In the genomic region with DNA sequence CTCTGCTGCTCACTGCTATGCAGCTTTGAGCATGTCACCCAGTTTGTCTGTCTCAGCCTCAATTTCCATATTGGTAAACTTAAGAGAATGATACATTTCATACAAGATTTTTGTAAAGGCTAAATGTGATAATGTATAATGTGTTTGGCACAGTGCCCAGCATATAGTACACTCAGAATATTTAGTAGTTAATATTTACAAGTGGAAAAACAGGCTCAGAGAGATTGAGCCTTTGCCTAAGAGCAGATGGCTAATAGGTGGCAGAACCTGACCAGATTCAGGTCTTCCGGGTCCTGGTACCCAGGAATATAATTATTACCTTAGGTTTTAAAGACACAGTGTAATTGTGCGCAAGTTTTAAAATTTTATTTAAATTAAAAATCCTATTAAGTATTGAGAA, we compare ENCODE assay signal across 15 cellular contexts. TPM values are rescaled to one million over a fixed set of nuclear protein-coding genes. Genes with fewer than 3 reads are reported as not detected.
DNase-seq lines count a peak whose midpoint lies in the region; ATAC-seq and TF ChIP-seq lines count a peak whose summit lies in the region.
"Had no signal": no experiment of that assay in that cellular context is flagged by ENCODE, and none has a peak within 500 bp of the region (broad histone marks: within the 10 kb centered on the region; RNA-seq: fewer than 3 reads in every experiment).

No MANE protein-coding gene starts in this region.

- H3K36me3 Mint-ChIP-seq in Calu3 (ENCODE audit: insufficient read depth, unreplicated experiment) (no peaks in the 10 kb centered on the region), T-helper 17 cell (ENCODE audit: low read depth) (peaks cover 3% of the 10 kb centered on the region)

- ATAC-seq in T-helper 17 cell = no peak

- peaks cover 8% of the 10 kb centered on the region for H3K4me1 Mint-ChIP-seq in Calu3 (ENCODE audit: low read depth, unreplicated experiment)
- H3K4me1 Mint-ChIP-seq in T-helper 17 cell = peaks cover 4% of the 10 kb centered on the region

- H3K27me3 Mint-ChIP-seq in Calu3 (ENCODE audit: unreplicated experiment) (no peaks in the 10 kb centered on the region), T-helper 17 cell (no peaks in the 10 kb centered on the region)
- H3K27me3 Mint-ChIP-seq: CD4-positive, alpha-beta T cell had no signal

- H3K27ac Mint-ChIP-seq in Calu3 (ENCODE audit: unreplicated experiment) (no peak overlapping the region), T-helper 17 cell (no peak overlapping the region)
- H3K27ac Mint-ChIP-seq: CD4-positive, alpha-beta T cell; T-helper 1 cell treated with Interleukin-12 subunit alpha and Interleukin-12 subunit beta and Interleukin-4 antibody, amounts not matched to agents 30 μg/mL and 1 μg/mL, for 36 hours had no signal

- H3K9me3 ChIP-seq in tibial nerve (no peaks in the 10 kb centered on the region), T-helper 17 cell (ENCODE audit: control insufficient read depth, low read length, poor library complexity, severe bottlenecking) (no peaks in the 10 kb centered on the region)
- H3K9me3 ChIP-seq: BE2C had no signal

- H3K4me3 Mint-ChIP-seq in Calu3 (ENCODE audit: low read depth, unreplicated experiment) (no peak overlapping the region), T-helper 17 cell (no peak overlapping the region)
- H3K4me3 Mint-ChIP-seq: CD4-positive, alpha-beta T cell; T-helper 1 cell treated with Interleukin-12 subunit alpha and Interleukin-12 subunit beta and Interleukin-4 antibody, amounts not matched to agents 30 μg/mL and 1 μg/mL, for 36 hours had no signal

- TF ChIP-seq CTCF in Calu3 (IDR thresholded peaks at IDR 0.05; ENCODE audit: unreplicated experiment) = no peak
- TF ChIP-seq CTCF in tibial nerve (IDR thresholded peaks at IDR 0.05) = no peak

- BruUV-seq in Calu3 (replicated peaks; lab: Mats Ljungman, UMichigan) = no TSS peak

- no peak overlapping the region for H3K4me3 ChIP-seq in tibial nerve

- no peaks in the 10 kb centered on the region for H3K9me3 Mint-ChIP-seq in Calu3 (ENCODE audit: low read depth, unreplicated experiment)
- H3K9me3 Mint-ChIP-seq: CD4-positive, alpha-beta T cell; T-helper 1 cell treated with Interleukin-12 subunit alpha and Interleukin-12 subunit beta and Interleukin-4 antibody, amounts not matched to agents 30 μg/mL and 1 μg/mL, for 36 hours had no signal

- TF ChIP-seq POLR2A in tibial nerve (IDR thresholded peaks at IDR 0.05) = no peak

- DNase-seq in Calu3 = peak; percentile 30
- DNase-seq in DMS79 treated with DMSO at 0.1 percent for 48 hours (lab: John Stamatoyannopoulos, UW) = peak; percentile 53
- peak; percentile 70 for DNase-seq in NCI-H69 (lab: John Stamatoyannopoulos, UW)
- DNase-seq in left kidney (ENCODE audit: low read depth, low spot score) = peak; percentile 19
- no peak for DNase-seq in Kasumi-1 (lab: John Stamatoyannopoulos, UW)
- no peak for DNase-seq in tibial nerve (ENCODE audit: low spot score in 2 of 2)
- DNase-seq in T-helper 17 cell = no peak
- DNase-seq: BE2C; CD4-positive, alpha-beta T cell; EL; H7; Karpas-422; NCI-H1930; OCI-M1 had no signal

- H3K27ac ChIP-seq in tibial nerve = no peak overlapping the region

- intact Hi-C loops in Calu3 (cut with micrococcal nuclease; ENCODE audit: unreplicated experiment) = loop anchor here (5.0 kb wide), 1 partner anchor 272 kb away; no protein-coding TSS in a partner anchor

- CTCF ChIA-PET in Calu3 (lab: Charles Lee) = interaction anchor here (0.6 kb wide), 1 partner anchor 68 kb away, joined by 3 read pairs; no protein-coding TSS in a partner anchor

- H3K27me3 ChIP-seq in tibial nerve = no peaks in the 10 kb centered on the region
- H3K27me3 ChIP-seq: BE2C had no signal

- peaks cover 0 to 20% (median 0%) of the 10 kb centered on the region in 3 donors for H3K36me3 ChIP-seq in tibial nerve
- H3K36me3 ChIP-seq: BE2C had no signal

- no peaks in the 10 kb centered on the region for H3K4me1 ChIP-seq in tibial nerve
- H3K4me1 ChIP-seq: BE2C had no signal

- TF ChIP-seq EP300 in tibial nerve (IDR thresholded peaks at IDR 0.05) = no peak

- 92 to 93% methylated on average over 2 of the region's 2 CpGs for WGBS in tibial nerve, 2 donors

RNA-seq across cellular contexts. Expression of a gene that starts 46.8 kb away (rescaled TPM):
- total RNA-seq in Calu3 (2022) (10.5 and 13.0 TPM in 2 replicates), tibial nerve (1 to 10 TPM; 3.7 to 5.2 (median 4.5) TPM), T-helper 17 cell (1 to 10 TPM; 2.1 to 2.8 TPM)

RNA-seq across cellular contexts. Expression of a gene that starts 59.9 kb away (rescaled TPM):
- total RNA-seq in Calu3 (2022) (24.4 and 27.3 TPM in 2 replicates), tibial nerve (10 to 100 TPM; 34.1 to 48.9 (median 37.7) TPM), T-helper 17 cell (10 to 100 TPM in 1 of 2 donors, 1 to 10 TPM in 1; 7.9 to 10.1 TPM)

Comparison
In these comparisons a context has a peak if more than half of its experiments do, and no peak if none do; other contexts are left out.
1. DNase-seq: peak in Calu3 (single experiment), DMS79 treated with DMSO at 0.1 percent for 48 hours (single experiment), NCI-H69 (single experiment) and left kidney (single experiment); none in Kasumi-1 (0 of 2), tibial nerve (0 of 2) and T-helper 17 cell (0 of 3).